ENCODE assay signal across 8 cellular contexts in the genomic region with DNA sequence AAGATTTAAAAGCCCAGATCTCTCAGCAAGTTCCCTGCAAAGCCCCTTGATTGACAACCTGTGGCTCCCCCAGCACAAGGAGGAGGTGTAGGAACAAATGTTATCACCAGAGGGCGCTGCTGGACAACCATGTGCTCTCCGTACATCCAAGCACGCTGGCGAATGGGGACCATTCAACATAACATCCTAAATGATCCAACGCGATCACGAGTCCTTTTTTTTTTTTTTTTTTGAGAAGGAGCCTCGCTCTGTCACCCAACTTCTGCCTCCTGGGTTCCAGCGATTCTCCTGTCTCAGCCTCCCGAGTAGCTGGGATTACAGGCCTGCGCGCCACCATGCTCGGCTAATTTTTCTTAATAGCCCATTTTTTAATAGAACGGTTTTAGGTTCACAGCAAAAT. TPM values are rescaled to one million over a fixed set of nuclear protein-coding genes. Genes with fewer than 3 reads are reported as not detected.
A peak's percentile ranks its signal among the peaks of the same experiment; 100 is the strongest.
DNase-seq lines count a peak whose midpoint lies in the region; ATAC-seq, FAIRE-seq and TF ChIP-seq lines count a peak whose summit lies in the region.

No MANE protein-coding gene starts in this region.

- H3K4me3 ChIP-seq in kidney (ENCODE audit: low read length in 2 of 2): no peak overlapping the region

- no peak for ATAC-seq in GM19463 (IDR thresholded peaks at IDR 0.05; ENCODE audit: unreplicated experiment)

- no peaks in the 10 kb centered on the region for H3K9me3 ChIP-seq in kidney (ENCODE audit: control insufficient read depth in 1 of 2, low read length in 2 of 2)

- peak; percentile 93 for FAIRE-seq in A204.1 (lab: Jason Lieb, UNC)
- no peak for FAIRE-seq in kidney (lab: Jason Lieb, UNC)

- TF ChIP-seq CTCF in GM20000 (IDR thresholded peaks at IDR 0.05; ENCODE audit: extremely low read depth, missing control alignments) (peak; percentile 78), kidney (IDR thresholded peaks at IDR 0.05; ENCODE audit: borderline replicate concordance, extremely low read depth, insufficient read depth) (peak; percentile 82)

- no peak overlapping the region for H3K9ac ChIP-seq in kidney (ENCODE audit: low read length in 2 of 2)

- DNase-seq in GM20000 (ENCODE audit: low spot score) (peak; percentile 80), NCI-H345 (lab: John Stamatoyannopoulos, UW) (peak; percentile 66), caudate nucleus (lab: John Stamatoyannopoulos, UW) (peak in 50 of 61 donors; percentile 0 to 72 (median 25)), kidney (peak; percentile 79)
- DNase-seq in activated CD4-positive, CD25-positive, alpha-beta regulatory T cell treated with anti-CD3 and anti-CD28 coated beads, Interleukin-2, amount 50 U/mL, for 16 hours (ENCODE audit: low read depth, low spot score): peak; percentile 54
- peak; percentile 56 to 67 for DNase-seq in stimulated activated CD4-positive, alpha-beta T cell treated with anti-CD3 and anti-CD28 coated beads, Interleukin-1b, Interleukin-23, amount 100 ng/mL, for 4 hours (ENCODE audit: low read depth in 2 of 2)

- H3K36me3 ChIP-seq in kidney (ENCODE audit: control insufficient read depth in 1 of 2, insufficient read depth in 2 of 2, low read length in 2 of 2): no peaks in the 10 kb centered on the region

- H3K27ac ChIP-seq in caudate nucleus (ENCODE audit: low read depth, low read length) (no peak overlapping the region), kidney (ENCODE audit: low read depth in 2 of 2, low read length in 2 of 2) (no peak overlapping the region)

- H3K4me1 ChIP-seq in kidney (ENCODE audit: control insufficient read depth in 1 of 2, insufficient read depth in 1 of 2, low read depth in 1 of 2, low read length in 2 of 2): no peaks in the 10 kb centered on the region

- intact Hi-C loops in kidney (cut with DNase I): loop anchor here (5.0 kb wide), 1 partner anchor 281 kb away; no protein-coding TSS in a partner anchor

RNA-seq across cellular contexts. Expression of gene NWD1, which starts 52.0 kb away (rescaled TPM):
- 1.9 TPM for total RNA-seq in kidney
- polyA plus RNA-seq in kidney (ENCODE audit: insufficient read depth, low read depth, low replicate concordance): 0.17 TPM

RNA-seq across cellular contexts. Expression of gene SIN3B, which starts 57.6 kb away (rescaled TPM):
- total RNA-seq in kidney: 62.0 TPM
- polyA plus RNA-seq in kidney (ENCODE audit: insufficient read depth, low read depth, low replicate concordance): 12.2 TPM

Comparison
In these comparisons a context has a peak if more than half of its experiments do, and no peak if none do; other contexts are left out.
1. DNase-seq: peak in every context shown above with its lines; median percentile 80 in GM20000; 79 in kidney; 66 in NCI-H345; 62 in stimulated activated CD4-positive, alpha-beta T cell treated with anti-CD3 and anti-CD28 coated beads, Interleukin-1b, Interleukin-23, amount 100 ng/mL, for 4 hours; 54 in activated CD4-positive, CD25-positive, alpha-beta regulatory T cell treated with anti-CD3 and anti-CD28 coated beads, Interleukin-2, amount 50 U/mL, for 16 hours; 25 in caudate nucleus.